ENCODE assay signal across 11 cellular contexts in genomic region chr10:26448292-26448691, GRCh38. TPM values are rescaled to one million over a fixed set of nuclear protein-coding genes. Genes with fewer than 3 reads are reported as not detected.
DNase-seq lines count a peak whose midpoint lies in the region; ATAC-seq, FAIRE-seq and TF ChIP-seq lines count a peak whose summit lies in the region.
"Had no signal": no experiment of that assay in that cellular context is flagged by ENCODE, and none has a peak within 500 bp of the region (broad histone marks: within the 10 kb centered on the region; RNA-seq: fewer than 3 reads in every experiment).

No MANE protein-coding gene starts in this region.

- no TSS peak for BruUV-seq in MCF 10A (replicated peaks; lab: Mats Ljungman, UMichigan)

- H3F3A ChIP-seq in SU-DHL-6 (ENCODE audit: insufficient read depth) = peaks cover 63% of the 10 kb centered on the region

- H3K4me3 ChIP-seq in SU-DHL-6 (ENCODE audit: insufficient read depth, low read length, poor library complexity, severe bottlenecking) (peak overlapping the region; percentile 29), psoas muscle (no peak overlapping the region)

- intact Hi-C loops in MCF 10A (cut with micrococcal nuclease) = no loop called here
- intact Hi-C loops in psoas muscle (cut with DNase I) = no loop called here

- peaks cover 60% of the 10 kb centered on the region for H3K36me3 Mint-ChIP-seq in stimulated activated naive CD8-positive, alpha-beta T cell treated with anti-CD3 and anti-CD28 coated beads, Interleukin-15, Interleukin-2, amounts not matched to agents 100 ng/mL and 50 ng/mL, for 24 hours (ENCODE audit: low read depth)
- no peaks in the 10 kb centered on the region for H3K36me3 Mint-ChIP-seq in MCF 10A (ENCODE audit: insufficient read depth, unreplicated experiment)

- H3K36me3 ChIP-seq in SU-DHL-6 (ENCODE audit: low read length) = peaks cover 11% of the 10 kb centered on the region
- no peaks in the 10 kb centered on the region for H3K36me3 ChIP-seq in psoas muscle (ENCODE audit: insufficient read depth in 1 of 2, low read depth in 1 of 2)

- H3K4me1 ChIP-seq in psoas muscle = no peaks in the 10 kb centered on the region

- CTCF ChIA-PET in MCF 10A (lab: Yijun Ruan, JAX) = no interaction called here

- H3K9me3 Mint-ChIP-seq in stimulated activated naive CD8-positive, alpha-beta T cell treated with anti-CD3 and anti-CD28 coated beads, Interleukin-15, Interleukin-2, amounts not matched to agents 100 ng/mL and 50 ng/mL, for 24 hours = peaks cover 5% of the 10 kb centered on the region
- no peaks in the 10 kb centered on the region for H3K9me3 Mint-ChIP-seq in MCF 10A (ENCODE audit: unreplicated experiment)

- no peak for DNase-seq in stimulated activated naive CD8-positive, alpha-beta T cell treated with anti-CD3 and anti-CD28 coated beads, Interleukin-15, Interleukin-2, amounts not matched to agents 100 U/mL and 50 U/mL, for 24 hours
- DNase-seq in urothelium cell line (ENCODE audit: low spot score) (no peak), GM13976 (ENCODE audit: low spot score) (no peak), MCF 10A (ENCODE audit: unreplicated experiment) (no peak), psoas muscle (no peak)
- DNase-seq: cortex of kidney, NCI-H526 had no signal

- no peak overlapping the region for H2AFZ ChIP-seq in SU-DHL-6 (ENCODE audit: low read depth, low read length, severe bottlenecking)

- peaks cover 97% of the 10 kb centered on the region for H3K79me2 ChIP-seq in SU-DHL-6 (ENCODE audit: insufficient read depth, low read length)

- H3K27ac Mint-ChIP-seq in stimulated activated naive CD8-positive, alpha-beta T cell treated with anti-CD3 and anti-CD28 coated beads, Interleukin-15, Interleukin-2, amounts not matched to agents 100 ng/mL and 50 ng/mL, for 24 hours = peak overlapping the region; percentile 91
- no peak overlapping the region for H3K27ac Mint-ChIP-seq in MCF 10A (ENCODE audit: low read depth, unreplicated experiment)

- peaks cover 95% of the 10 kb centered on the region for H3K4me1 Mint-ChIP-seq in stimulated activated naive CD8-positive, alpha-beta T cell treated with anti-CD3 and anti-CD28 coated beads, Interleukin-15, Interleukin-2, amounts not matched to agents 100 ng/mL and 50 ng/mL, for 24 hours (ENCODE audit: low read depth)
- H3K4me1 Mint-ChIP-seq in MCF 10A (ENCODE audit: insufficient read depth, unreplicated experiment) = no peaks in the 10 kb centered on the region

- H3K9ac ChIP-seq in SU-DHL-6 (ENCODE audit: low read length) = peak overlapping the region; percentile 44

- in situ Hi-C loops in GM13976 (cut with MboI; ENCODE audit: low sequenced_read_pairs, unreplicated experiment) = no loop called here

- H3K4me2 ChIP-seq in SU-DHL-6 (ENCODE audit: low read depth, low read length, poor library complexity, severe bottlenecking) = peak overlapping the region; percentile 71

- no peaks in the 10 kb centered on the region for H4K20me1 ChIP-seq in SU-DHL-6 (ENCODE audit: low read depth, low read length)

- no peak for ATAC-seq in stimulated activated naive CD8-positive, alpha-beta T cell treated with anti-CD3 and anti-CD28 coated beads, Interleukin-15, Interleukin-2, amounts not matched to agents 100 U/mL and 50 U/mL, for 24 hours
- peak; percentile 35 for ATAC-seq in HG02885 (IDR thresholded peaks at IDR 0.05; ENCODE audit: poor library complexity, unreplicated experiment)
- no peak for ATAC-seq in psoas muscle

- FAIRE-seq in urothelium cell line (lab: Jason Lieb, UNC) = peak; percentile 23

- POLR2A ChIA-PET in MCF 10A (lab: Yijun Ruan, JAX) = no interaction called here

- no peaks in the 10 kb centered on the region for H3K27me3 ChIP-seq in SU-DHL-6 (ENCODE audit: low read length)
- no peaks in the 10 kb centered on the region for H3K27me3 ChIP-seq in psoas muscle (ENCODE audit: insufficient read depth in 3 of 3, low read length in 2 of 3)

- H3K9me3 ChIP-seq in SU-DHL-6 (ENCODE audit: insufficient read depth, low read length) (no peaks in the 10 kb centered on the region), psoas muscle (no peaks in the 10 kb centered on the region)

- H3K4me3 Mint-ChIP-seq in stimulated activated naive CD8-positive, alpha-beta T cell treated with anti-CD3 and anti-CD28 coated beads, Interleukin-15, Interleukin-2, amounts not matched to agents 100 ng/mL and 50 ng/mL, for 24 hours = peak overlapping the region; percentile 71
- H3K4me3 Mint-ChIP-seq in MCF 10A (ENCODE audit: unreplicated experiment) = no peak overlapping the region

- TF ChIP-seq CTCF in SU-DHL-6 (IDR thresholded peaks at IDR 0.05; ENCODE audit: insufficient read depth, low read length, poor library complexity, severe bottlenecking) (no peak), GM13976 (IDR thresholded peaks at IDR 0.05; ENCODE audit: borderline replicate concordance, control extremely low read depth, extremely low read depth, insufficient read depth, missing control alignments) (no peak), MCF 10A (IDR thresholded peaks at IDR 0.05; ENCODE audit: unreplicated experiment) (no peak), psoas muscle (IDR thresholded peaks at IDR 0.05) (no peak)

- no peaks in the 10 kb centered on the region for H3K27me3 Mint-ChIP-seq in stimulated activated naive CD8-positive, alpha-beta T cell treated with anti-CD3 and anti-CD28 coated beads, Interleukin-15, Interleukin-2, amounts not matched to agents 100 ng/mL and 50 ng/mL, for 24 hours
- no peaks in the 10 kb centered on the region for H3K27me3 Mint-ChIP-seq in MCF 10A (ENCODE audit: insufficient read depth, unreplicated experiment)

- H3K27ac ChIP-seq in SU-DHL-6 (ENCODE audit: low read depth, low read length) = peak overlapping the region; percentile 96
- no peak overlapping the region for H3K27ac ChIP-seq in psoas muscle

- H3K9me2 ChIP-seq in SU-DHL-6 (replicated peaks; ENCODE audit: insufficient read depth, low read length) = no peaks in the 10 kb centered on the region

RNA-seq across cellular contexts. Expression of gene APBB1IP, which starts 10.2 kb away (rescaled TPM):
- total RNA-seq in MCF 10A (2022) (not detected in 2 replicates), psoas muscle (1 to 10 TPM in 3 of 4 donors, under 1 TPM in 1; 0.86 to 2.8 (median 2.1) TPM)
- polyA plus RNA-seq in psoas muscle = under 1 TPM; 0.25 to 0.81 (median 0.55) TPM
- total RNA-seq: pulmonary artery endothelial cell had no signal
